17 cellular contexts compared by ENCODE assay signal in the genomic region with DNA sequence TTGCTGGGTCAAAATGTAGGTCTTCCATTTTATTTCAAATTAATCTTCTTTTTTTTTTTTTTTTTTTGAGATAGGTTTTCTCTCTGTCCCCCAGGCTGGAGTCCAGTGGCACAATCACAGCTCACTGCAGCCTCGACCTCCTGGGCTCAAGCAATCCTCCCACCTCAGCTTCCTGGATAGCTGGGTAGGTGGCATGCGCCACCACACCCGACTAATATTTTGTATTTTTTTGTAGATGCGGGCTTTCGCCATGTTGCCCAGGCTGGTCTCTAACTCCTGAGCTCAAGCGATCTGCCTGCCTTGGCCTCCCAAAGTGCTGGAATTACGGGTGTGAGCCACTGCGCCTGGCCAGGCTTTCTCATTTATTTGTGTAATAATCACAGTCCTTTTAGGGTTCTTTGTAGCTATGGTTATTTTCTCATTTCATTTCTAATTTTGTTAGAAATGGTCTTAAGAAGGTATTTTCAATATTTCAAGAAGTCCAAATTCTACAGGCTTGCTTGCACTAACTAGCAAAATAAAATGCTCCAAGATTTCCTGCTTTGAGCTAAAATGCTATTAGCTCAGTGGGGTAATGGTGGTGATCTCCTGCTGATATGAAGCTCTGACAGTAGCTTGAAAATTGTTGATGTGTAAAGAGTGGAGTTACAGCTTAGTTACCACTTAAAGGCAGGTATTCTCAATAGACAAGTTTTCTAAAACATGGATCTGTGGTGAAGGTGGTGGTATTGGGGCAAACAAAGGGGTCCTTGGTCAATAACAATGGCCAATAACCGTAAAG. TPM values are rescaled to one million over a fixed set of nuclear protein-coding genes. Genes with fewer than 3 reads are reported as not detected.
DNase-seq lines count a peak whose midpoint lies in the region; ATAC-seq, FAIRE-seq and TF ChIP-seq lines count a peak whose summit lies in the region.
"Had no signal": no experiment of that assay in that cellular context is flagged by ENCODE, and none has a peak within 500 bp of the region (broad histone marks: within the 10 kb centered on the region; RNA-seq: fewer than 3 reads in every experiment).

No MANE protein-coding gene starts in this region.

- no peaks in the 10 kb centered on the region for H4K20me1 ChIP-seq in keratinocyte (ENCODE audit: control insufficient read depth, extremely low read depth, insufficient read depth, low read length)

- no peaks in the 10 kb centered on the region for H3K9me3 Mint-ChIP-seq in activated T-cell treated with anti-CD3 and anti-CD28 coated beads, Interleukin-2, amount 50 U/mL, for 4 hours

- H3K27me3 Mint-ChIP-seq in activated T-cell treated with anti-CD3 and anti-CD28 coated beads, Interleukin-2, amount 50 U/mL, for 4 hours (ENCODE audit: low read depth): no peaks in the 10 kb centered on the region

- in situ Hi-C loops in transverse colon (cut with MboI; ENCODE audit: low pct_ligation_motif_present in 1 of 4, low pct_unique_long_range_greater_than_20kb in 1 of 4, low sequenced_read_pairs in 3 of 4): no loop called here

- H3K4me1 Mint-ChIP-seq in activated T-cell treated with anti-CD3 and anti-CD28 coated beads, Interleukin-2, amount 50 U/mL, for 4 hours (ENCODE audit: low read depth): no peaks in the 10 kb centered on the region

- no peak for FAIRE-seq in keratinocyte (lab: Jason Lieb, UNC)
- FAIRE-seq: D721Med had no signal

- H3K9me3 ChIP-seq in keratinocyte (ENCODE audit: control insufficient read depth, low read depth, low read length) (no peaks in the 10 kb centered on the region), transverse colon (no peaks in the 10 kb centered on the region)

- intact Hi-C loops in transverse colon (cut with DNase I; ENCODE audit: low total_unique reads): no loop called here

- H3K4me3 Mint-ChIP-seq in activated T-cell treated with anti-CD3 and anti-CD28 coated beads, Interleukin-2, amount 50 U/mL, for 4 hours: no peak overlapping the region

- H3K9me1 ChIP-seq in keratinocyte (ENCODE audit: control insufficient read depth, extremely low read depth, insufficient read depth, low read length): no peaks in the 10 kb centered on the region

- H3K9ac ChIP-seq in keratinocyte (ENCODE audit: control insufficient read depth, extremely low read depth, insufficient read depth, low read length): no peak overlapping the region

- no peaks in the 10 kb centered on the region for H3K36me3 Mint-ChIP-seq in activated T-cell treated with anti-CD3 and anti-CD28 coated beads, Interleukin-2, amount 50 U/mL, for 4 hours (ENCODE audit: insufficient read depth)

- whole genome bisulfite sequencing in transverse colon (ENCODE audit: low coverage in 1 of 2), 2 donors: 86 to 100% methylated on average over 2 to 9 of the region's 9 CpGs

- H3K27me3 ChIP-seq in keratinocyte (ENCODE audit: control insufficient read depth, extremely low read depth, insufficient read depth, low read length) (no peaks in the 10 kb centered on the region), transverse colon (no peaks in the 10 kb centered on the region)

- no peak for ATAC-seq in activated T-cell treated with anti-CD3 and anti-CD28 coated beads, Interleukin-2, amount 50 U/mL, for 4 hours
- ATAC-seq: Panc1 had no signal

- no peak overlapping the region for H3K4me3 ChIP-seq in keratinocyte (ENCODE audit: control insufficient read depth in 2 of 3, extremely low read depth in 1 of 3, insufficient read depth in 2 of 3, low read depth in 1 of 3, low read length in 3 of 3)
- no peak overlapping the region for H3K4me3 ChIP-seq in transverse colon

- no peak for TF ChIP-seq POLR2A in transverse colon (IDR thresholded peaks at IDR 0.05)

- TF ChIP-seq EP300 in transverse colon (IDR thresholded peaks at IDR 0.05; ENCODE audit: low read depth): no peak

- TF ChIP-seq CTCF in keratinocyte (optimal IDR thresholded peaks at IDR 0.05 in 1 of 3, IDR thresholded peaks at IDR 0.05 in 1 of 3, conservative IDR thresholded peaks at IDR 0.05 in 1 of 3; ENCODE audit: extremely low read depth in 1 of 3, insufficient read depth in 2 of 3, low read length in 3 of 3): no peak
- no peak for TF ChIP-seq CTCF in transverse colon (IDR thresholded peaks at IDR 0.05)

- H3K79me2 ChIP-seq in keratinocyte (ENCODE audit: control insufficient read depth, insufficient read depth, low read length): no peaks in the 10 kb centered on the region

- peak overlapping the region; percentile 0 for H3K4me2 ChIP-seq in keratinocyte (ENCODE audit: control insufficient read depth, extremely low read depth, insufficient read depth, low read depth, low read length)

- H3K36me3 ChIP-seq in keratinocyte (ENCODE audit: control insufficient read depth in 2 of 2, extremely low read depth in 1 of 2, insufficient read depth in 2 of 2, low read length in 2 of 2) (no peaks in the 10 kb centered on the region), transverse colon (no peaks in the 10 kb centered on the region)

- H3K4me1 ChIP-seq in keratinocyte (ENCODE audit: control insufficient read depth, extremely low read depth, insufficient read depth, low read length) (peaks cover 5% of the 10 kb centered on the region), transverse colon (no peaks in the 10 kb centered on the region)

- H3K27ac ChIP-seq in keratinocyte (ENCODE audit: control insufficient read depth, insufficient read depth, low read length) (no peak overlapping the region), transverse colon (no peak overlapping the region)

- dilution Hi-C loops in keratinocyte (cut with MboI; ENCODE audit: extremely low pct_ligation_motif_present, low sequenced_read_pairs): no loop called here

- DNase-seq in ELF-1 (ENCODE audit: low read depth, low spot score) (peak; percentile 10), NCI-H2227 treated with DMSO at 0.1 percent for 48 hours (lab: John Stamatoyannopoulos, UW) (peak; percentile 26), keratinocyte (ENCODE audit: low read depth, low spot score) (no peak), renal cortical epithelial cell (ENCODE audit: low read depth) (peak; percentile 8), transverse colon (no peak), NCI-H2196 treated with DMSO at 0.1 percent for 48 hours (lab: John Stamatoyannopoulos, UW; ENCODE audit: unreplicated experiment) (no peak)
- DNase-seq in activated T-cell treated with anti-CD3 and anti-CD28 coated beads, Interleukin-2, amount 50 U/mL, for 4 hours: no peak
- DNase-seq: AML-193, DND-41, GF-D8, NCI-H1694, NCI-H2107, NCI-H446, NCI-H748 treated with DMSO at 0.1 percent for 48 hours, Right ventricle myocardium superior had no signal

- no peak overlapping the region for H2AFZ ChIP-seq in keratinocyte (ENCODE audit: control insufficient read depth, low read length)

RNA-seq across cellular contexts. Expression of gene RBX1, which starts 50.0 kb away (rescaled TPM):
- polyA plus RNA-seq in keratinocyte: 81.5 to 143 TPM (median 104 TPM) in 3 replicates
- polyA plus RNA-seq in keratinocyte (2011; ENCODE audit: low read depth): 14.6 TPM
- polyA plus RNA-seq in keratinocyte (2011; cell fraction: cytosol; rRNA removed): 56.8 and 91.0 TPM in 2 replicates
- polyA plus RNA-seq in keratinocyte (2011; cell fraction: nucleus; rRNA removed): 35.3 and 43.8 TPM in 2 replicates
- polyA plus RNA-seq in keratinocyte (2012; ENCODE audit: low replicate concordance): 66.1 and 88.2 TPM in 2 replicates
- polyA minus RNA-seq in keratinocyte: 17.2 to 29.0 TPM (median 22.5 TPM) in 3 replicates
- polyA minus RNA-seq in keratinocyte (2011; cell fraction: cytosol; rRNA and poly(A)+ RNA removed): 22.1 TPM
- polyA minus RNA-seq in keratinocyte (2011; cell fraction: nucleus; rRNA and poly(A)+ RNA removed): 6.0 and 11.0 TPM in 2 replicates
- total RNA-seq in renal cortical epithelial cell (36.6 and 123 TPM in 2 replicates), transverse colon (10 to 100 TPM in 3 of 4 donors, 1 to 10 TPM in 1; 7.8 to 36.9 (median 24.9) TPM)
- 10 to 100 TPM; 82.6 to 86.0 (median 85.7) TPM for total RNA-seq in activated T-cell treated with anti-CD3 and anti-CD28 coated beads, Interleukin-2, amount 50 U/mL, for 4 hours

Comparison
In these comparisons a context has a peak if more than half of its experiments do, and no peak if none do; other contexts are left out.
1. DNase-seq: peak in ELF-1 (single experiment), NCI-H2227 treated with DMSO at 0.1 percent for 48 hours (single experiment) and renal cortical epithelial cell (single experiment); none in keratinocyte (single experiment), activated T-cell treated with anti-CD3 and anti-CD28 coated beads, Interleukin-2, amount 50 U/mL, for 4 hours (single experiment), transverse colon (single experiment) and NCI-H2196 treated with DMSO at 0.1 percent for 48 hours (single experiment).